Comparison of ENCODE assay signal across 14 cellular contexts in the genomic region with DNA sequence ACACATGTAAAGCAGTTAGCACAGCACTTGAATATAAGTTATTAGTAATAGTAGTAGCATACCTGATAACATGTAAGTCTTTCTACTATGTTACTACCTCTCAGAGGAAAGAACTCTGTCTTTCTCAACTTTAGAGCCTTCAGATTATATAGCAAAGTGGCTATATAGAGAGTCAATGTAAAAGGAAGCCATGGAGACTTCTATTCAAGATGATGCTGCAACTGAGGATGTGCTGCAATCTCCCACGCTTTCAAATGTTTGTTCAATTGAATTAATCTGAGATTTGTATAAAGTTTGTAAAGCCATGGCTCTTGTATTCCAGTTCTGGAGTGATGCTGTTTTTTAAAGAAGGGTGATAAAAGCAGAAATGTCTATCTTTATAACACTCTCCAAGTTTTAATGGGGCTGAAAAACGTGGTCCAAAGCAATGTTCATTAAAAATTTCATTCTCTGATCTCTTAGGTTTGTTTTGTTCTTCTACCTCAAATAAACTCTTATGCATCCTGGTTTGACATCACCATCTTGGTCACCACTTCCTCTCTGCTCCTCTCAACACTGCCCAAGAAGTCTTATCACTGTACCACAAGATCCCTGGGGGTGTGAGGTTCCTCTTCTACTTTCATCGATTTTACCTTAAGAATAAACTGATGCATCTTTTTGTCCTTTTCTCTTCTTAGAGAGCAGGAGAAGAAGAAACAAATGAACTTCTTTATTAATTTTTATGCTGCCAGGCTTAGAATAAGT. TPM values are rescaled to one million over a fixed set of nuclear protein-coding genes. Genes with fewer than 3 reads are reported as not detected.
A peak's percentile ranks its signal among the peaks of the same experiment; 100 is the strongest.
DNase-seq lines count a peak whose midpoint lies in the region; ATAC-seq, FAIRE-seq and TF ChIP-seq lines count a peak whose summit lies in the region.
"Had no signal": no experiment of that assay in that cellular context is flagged by ENCODE, and none has a peak within 500 bp of the region (broad histone marks: within the 10 kb centered on the region; RNA-seq: fewer than 3 reads in every experiment).

No MANE protein-coding gene starts in this region.

- POLR2A ChIA-PET in Caco-2 (lab: Charles Lee), result no interaction called here

- peaks cover 8% of the 10 kb centered on the region for H3K9me3 Mint-ChIP-seq in activated naive CD8-positive, alpha-beta T cell treated with anti-CD3 and anti-CD28 coated beads for 36 hours
- peaks cover 9% of the 10 kb centered on the region for H3K9me3 Mint-ChIP-seq in Caco-2 (ENCODE audit: unreplicated experiment)

- intact Hi-C loops in Caco-2 (cut with micrococcal nuclease; ENCODE audit: unreplicated experiment), result no loop called here

- H3K27me3 ChIP-seq in Caco-2 (replicated peaks; ENCODE audit: control insufficient read depth, insufficient read depth, low read length), result no peaks in the 10 kb centered on the region

- no peak overlapping the region for H3K4me3 ChIP-seq in Caco-2 (ENCODE audit: low read depth, low read length)
- H3K4me3 ChIP-seq: PC-9 had no signal

- peak overlapping the region; percentile 70 for H3K27ac Mint-ChIP-seq in activated naive CD8-positive, alpha-beta T cell treated with anti-CD3 and anti-CD28 coated beads for 36 hours
- no peak overlapping the region for H3K27ac Mint-ChIP-seq in Caco-2 (ENCODE audit: unreplicated experiment)
- H3K27ac Mint-ChIP-seq: HFFc6, nephron had no signal

- TF ChIP-seq POLR2A in GM12891 (IDR thresholded peaks at IDR 0.05; ENCODE audit: low read depth, low read length), result no peak

- no TSS peak for BruUV-seq in Caco-2 (replicated peaks; lab: Mats Ljungman, UMichigan)

- peak; percentile 78 for ATAC-seq in GM21381 (IDR thresholded peaks at IDR 0.05; ENCODE audit: unreplicated experiment)
- ATAC-seq in HG03457 (IDR thresholded peaks at IDR 0.05; ENCODE audit: unreplicated experiment), result peak; percentile 71

- no peaks in the 10 kb centered on the region for H3K27me3 Mint-ChIP-seq in activated naive CD8-positive, alpha-beta T cell treated with anti-CD3 and anti-CD28 coated beads for 36 hours
- H3K27me3 Mint-ChIP-seq in Caco-2 (ENCODE audit: insufficient read depth, unreplicated experiment), result no peaks in the 10 kb centered on the region

- no peak for TF ChIP-seq CTCF in Caco-2 (IDR thresholded peaks at IDR 0.05; ENCODE audit: insufficient read depth in 1 of 2, low read depth in 1 of 2, low read length in 1 of 2, severe bottlenecking in 1 of 2, unreplicated experiment in 1 of 2)

- no peaks in the 10 kb centered on the region for H3K4me1 ChIP-seq in Caco-2

- DNase-seq in GM12891 (ENCODE audit: insufficient read length, low spot score) (no peak), dedifferentiated amniotic fluid mesenchymal stem cell (ENCODE audit: extremely low spot score) (no peak), A172 (ENCODE audit: low spot score) (no peak), iPS-NIHi7 (ENCODE audit: extremely low spot score) (no peak), Caco-2 (no peak)
- no peak for DNase-seq in activated naive CD8-positive, alpha-beta T cell treated with anti-CD3 and anti-CD28 coated beads for 36 hours
- DNase-seq: HFFc6, hippocampal formation, PC-9 had no signal

- CTCF ChIA-PET in Caco-2 (lab: Charles Lee), result no interaction called here

- H3K36me3 Mint-ChIP-seq in activated naive CD8-positive, alpha-beta T cell treated with anti-CD3 and anti-CD28 coated beads for 36 hours, result no peaks in the 10 kb centered on the region
- H3K36me3 Mint-ChIP-seq in Caco-2 (ENCODE audit: insufficient read depth, unreplicated experiment), result no peaks in the 10 kb centered on the region

- H3K4me3 Mint-ChIP-seq in activated naive CD8-positive, alpha-beta T cell treated with anti-CD3 and anti-CD28 coated beads for 36 hours, result no peak overlapping the region
- H3K4me3 Mint-ChIP-seq in Caco-2 (ENCODE audit: unreplicated experiment), result no peak overlapping the region
- H3K4me3 Mint-ChIP-seq: HFFc6, nephron had no signal

- peaks cover 35% of the 10 kb centered on the region for H3K4me1 Mint-ChIP-seq in activated naive CD8-positive, alpha-beta T cell treated with anti-CD3 and anti-CD28 coated beads for 36 hours
- H3K4me1 Mint-ChIP-seq in Caco-2 (ENCODE audit: low read depth, unreplicated experiment), result no peaks in the 10 kb centered on the region
- H3K4me1 Mint-ChIP-seq: nephron had no signal

- no peaks in the 10 kb centered on the region for H3K9me3 ChIP-seq in Caco-2

- FAIRE-seq in GM12891 (lab: Jason Lieb, UNC), result peak; percentile 9
- FAIRE-seq: urothelium cell line had no signal

- no peaks in the 10 kb centered on the region for H3K36me3 ChIP-seq in Caco-2 (ENCODE audit: control insufficient read depth, insufficient read depth, low read length)

TF ChIP-seq in GM12891, 5 proteins besides CTCF, POLR2A, EP300 and RAD21:
- TF ChIP-seq TAF1 (IDR thresholded peaks at IDR 0.05; ENCODE audit: low read depth, low read length) (no peak), SPI1 (IDR thresholded peaks at IDR 0.05; ENCODE audit: low read depth, low read length) (peak; percentile 88)
TF ChIP-seq in GM12891: peak in this region for 1.

RNA-seq across cellular contexts. Expression of a gene that starts 40.6 kb away (rescaled TPM):
- 0.51 TPM for polyA plus RNA-seq in GM12891 (2012; ENCODE audit: low read depth, missing spikeins)
- total RNA-seq in activated naive CD8-positive, alpha-beta T cell treated with anti-CD3 and anti-CD28 coated beads for 36 hours, result under 1 TPM; 0.19 to 0.24 TPM
- total RNA-seq in A172 (2014; rRNA removed; shearing (Covaris generic)), result not detected in 2 replicates
- not detected in 2 replicates for total RNA-seq in Caco-2 (2022)
- total RNA-seq: chondrocyte, HFFc6, PC-9 had no signal
